In genomic region chr14:24232121-24232644, GRCh38 we compare ENCODE assay signal across 8 cellular contexts.
DNase-seq lines count a peak whose midpoint lies in the region; ATAC-seq lines count a peak whose summit lies in the region.

TSS of gene NEDD8 (minus strand) at chr14:24232367. CDS start at chr14:24232267, 100 bp downstream.

- peak within 1 kb of the TSS; percentile 92 for H3K27ac ChIP-seq in SK-N-MC

- H3K9me3 Mint-ChIP-seq in activated naive CD4-positive, alpha-beta T cell treated with anti-CD3 and anti-CD28 coated beads, Interleukin-2, amount 10 ng/mL, durations not matched to agents 7 days and 5 days: no peaks in the 10 kb centered on the region

- no peaks in the 10 kb centered on the region for H3K27me3 Mint-ChIP-seq in activated naive CD4-positive, alpha-beta T cell treated with anti-CD3 and anti-CD28 coated beads, Interleukin-2, amount 10 ng/mL, durations not matched to agents 7 days and 5 days

- H3K27ac Mint-ChIP-seq in activated naive CD4-positive, alpha-beta T cell treated with anti-CD3 and anti-CD28 coated beads, Interleukin-2, amount 10 ng/mL, durations not matched to agents 7 days and 5 days: peak within 1 kb of the TSS; percentile 91

- peaks cover 60% of the 10 kb centered on the region for H3K4me1 Mint-ChIP-seq in activated naive CD4-positive, alpha-beta T cell treated with anti-CD3 and anti-CD28 coated beads, Interleukin-2, amount 10 ng/mL, durations not matched to agents 7 days and 5 days

- peaks cover 40% of the 10 kb centered on the region for H3K36me3 ChIP-seq in SK-N-MC (ENCODE audit: insufficient read depth, low read length)

- peak; percentile 72 for ATAC-seq in HG02571 (IDR thresholded peaks at IDR 0.05; ENCODE audit: unreplicated experiment)

- peak within 1 kb of the TSS; percentile 98 for H3K4me3 ChIP-seq in SK-N-MC

- H3K36me3 Mint-ChIP-seq in activated naive CD4-positive, alpha-beta T cell treated with anti-CD3 and anti-CD28 coated beads, Interleukin-2, amount 10 ng/mL, durations not matched to agents 7 days and 5 days: peaks cover 48% of the 10 kb centered on the region

- H3K4me3 Mint-ChIP-seq in activated naive CD4-positive, alpha-beta T cell treated with anti-CD3 and anti-CD28 coated beads, Interleukin-2, amount 10 ng/mL, durations not matched to agents 7 days and 5 days: peak within 1 kb of the TSS; percentile 87

- H3K9me3 ChIP-seq in SK-N-MC (ENCODE audit: low read depth, low read length): no peaks in the 10 kb centered on the region

- DNase-seq in GM04503 (ENCODE audit: low read depth): peak; percentile 95
- DNase-seq in NCI-H1048 (lab: John Stamatoyannopoulos, UW): peak; percentile 81
- peak; percentile 84 for DNase-seq in SK-N-MC (ENCODE audit: low read depth, low spot score)
- peak; percentile 94 for DNase-seq in activated naive CD4-positive, alpha-beta T cell treated with anti-CD3 and anti-CD28 coated beads, Interleukin-2, amount 10 ng/mL, durations not matched to agents 7 days and 5 days
- DNase-seq in germinal center (ENCODE audit: low spot score): peak; percentile 88
- peak in 55 of 56 donors; percentile 79 to 99 (median 94) for DNase-seq in nucleus accumbens (lab: John Stamatoyannopoulos, UW)
- peak; percentile 96 for DNase-seq in superior temporal gyrus (ENCODE audit: extremely low spot score)

- H3K9ac ChIP-seq in SK-N-MC (ENCODE audit: insufficient read length): peak within 1 kb of the TSS; percentile 93

- CTCF ChIA-PET in activated naive CD4-positive, alpha-beta T cell treated with anti-CD3 and anti-CD28 coated beads, Interleukin-2, amount 10 ng/mL, durations not matched to agents 7 days and 5 days (lab: Charles Lee): interaction anchor here (1.5 to 3.2 kb wide), 3 partner anchors 10 to 77 kb away, joined by 3 to 16 read pairs (median 4); partner anchors contain the start of genes LTB4R2 and TINF2

Comparison
In these comparisons a context has a peak if more than half of its experiments do, and no peak if none do; other contexts are left out.
1. Peak in every context shown above with its lines: DNase-seq, ATAC-seq, H3K4me3 ChIP-seq and H3K27ac ChIP-seq.